In the genomic region with DNA sequence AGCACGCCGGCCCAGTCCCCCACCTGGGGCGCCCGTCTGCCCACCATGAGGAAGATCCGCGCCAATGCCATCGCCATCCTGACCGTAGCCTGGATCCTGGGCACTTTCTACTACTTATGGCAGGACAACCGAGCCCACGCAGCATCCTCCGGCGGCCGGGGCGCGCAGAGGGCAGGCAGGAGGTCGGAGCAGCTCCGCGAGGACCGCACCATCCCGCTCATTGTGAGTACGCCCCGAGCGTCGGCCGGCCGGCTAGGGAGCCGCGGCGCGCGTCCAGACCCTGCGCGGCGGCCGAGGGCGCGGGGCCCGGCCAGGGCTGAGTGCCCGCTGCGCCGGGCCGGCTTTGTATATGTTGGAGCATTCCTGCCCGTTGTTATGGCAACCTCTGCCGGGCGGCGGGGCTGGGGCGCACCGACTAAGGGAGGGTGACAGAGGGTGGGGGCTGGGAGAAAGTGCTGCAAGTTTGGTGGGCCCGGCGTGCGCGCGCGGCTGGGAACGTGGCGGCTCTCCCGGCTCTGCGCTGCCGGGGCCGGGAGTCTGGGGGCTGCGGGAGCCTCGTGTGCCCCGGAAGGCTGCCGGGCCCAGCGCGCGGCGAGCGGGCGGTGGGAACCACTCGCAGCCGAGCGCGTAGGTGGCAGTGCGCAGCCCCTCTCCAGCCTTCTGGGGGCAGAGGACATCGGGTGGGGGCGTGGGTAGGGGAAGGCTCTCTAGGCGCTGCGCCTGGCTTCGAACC, we compare ENCODE assay signal across 8 cellular contexts. TPM values are rescaled to one million over a fixed set of nuclear protein-coding genes. Genes with fewer than 3 reads are reported as not detected.
DNase-seq lines count a peak whose midpoint lies in the region; ATAC-seq, FAIRE-seq and TF ChIP-seq lines count a peak whose summit lies in the region.

No MANE protein-coding gene starts in this region.

- in situ Hi-C loops in brain microvascular endothelial cell (cut with HindIII; ENCODE audit: low pct_ligation_motif_present, low sequenced_read_pairs) = no loop called here

- peaks cover 0 to 15% (median 0%) of the 10 kb centered on the region in 11 experiments; a peak in 4 of 22 replicates for H4K20me1 ChIP-seq in BLaER1 treated with 17β-estradiol and CSF1 and Interleukin-3, amounts not matched to agents 10 nM and 100 nM

- H3K36me3 ChIP-seq in BLaER1 treated with 17β-estradiol and CSF1 and Interleukin-3, amounts not matched to agents 10 nM and 100 nM = no peaks in the 10 kb centered on the region
- H3K36me3 ChIP-seq in HUES48 (ENCODE audit: control insufficient read depth, insufficient read depth, low read length) (no peaks in the 10 kb centered on the region), brain microvascular endothelial cell (replicated peaks) (no peaks in the 10 kb centered on the region), thymus (ENCODE audit: control insufficient read depth, insufficient read depth) (no peaks in the 10 kb centered on the region), small intestine (ENCODE audit: control insufficient read depth in 2 of 2, insufficient read depth in 2 of 2, low read length in 2 of 2) (no peaks in the 10 kb centered on the region)

- H3K27me3 ChIP-seq in BLaER1 treated with 17β-estradiol and CSF1 and Interleukin-3, amounts not matched to agents 10 nM and 100 nM = peaks cover 58 to 76% (median 68%) of the 10 kb centered on the region in 11 experiments
- H3K27me3 ChIP-seq in HUES48 (ENCODE audit: control insufficient read depth, insufficient read depth, low read length) (peaks cover 55% of the 10 kb centered on the region), brain microvascular endothelial cell (replicated peaks) (no peaks in the 10 kb centered on the region), thymus (ENCODE audit: control insufficient read depth, insufficient read depth) (peaks cover 59% of the 10 kb centered on the region), small intestine (ENCODE audit: control insufficient read depth in 2 of 2, insufficient read depth in 2 of 2, low read length in 2 of 2) (peaks cover 0 to 7% of the 10 kb centered on the region in 2 donors)

- H3K9me3 ChIP-seq in BLaER1 treated with 17β-estradiol and CSF1 and Interleukin-3, amounts not matched to agents 10 nM and 100 nM (replicated peaks in 1 of 11) = peaks cover 0 to 12% (median 0%) of the 10 kb centered on the region in 11 experiments; a peak in 3 of 22 replicates
- H3K9me3 ChIP-seq in HUES48 (ENCODE audit: control insufficient read depth, insufficient read depth, low read length) (no peaks in the 10 kb centered on the region; the same call in 1 of the 2 replicates), thymus (ENCODE audit: control insufficient read depth) (no peaks in the 10 kb centered on the region), small intestine (ENCODE audit: control insufficient read depth, low read depth) (no peaks in the 10 kb centered on the region)

- no peak for TF ChIP-seq CTCF in brain microvascular endothelial cell (IDR thresholded peaks at IDR 0.05; ENCODE audit: low read depth, low read length, missing control alignments)

- H3K27ac ChIP-seq in BLaER1 treated with 17β-estradiol and CSF1 and Interleukin-3, amounts not matched to agents 10 nM and 100 nM = no peak overlapping the region
- no peak overlapping the region for H3K27ac ChIP-seq in HUES48 (ENCODE audit: low read depth, low read length)
- no peak overlapping the region for H3K27ac ChIP-seq in brain microvascular endothelial cell
- H3K27ac ChIP-seq in thymus (ENCODE audit: low read depth) = no peak overlapping the region
- no peak overlapping the region for H3K27ac ChIP-seq in small intestine (ENCODE audit: low read depth in 1 of 2, low read length in 1 of 2)

- under 1% methylated on average over 80 of the region's 80 CpGs for WGBS in thymus
- 0 to 1% (median 1%) methylated on average over 71 to 80 of the region's 80 CpGs for WGBS in small intestine, 3 donors

- ATAC-seq in left lobe of liver = peak; percentile 15

- H3K4me2 ChIP-seq in BLaER1 treated with 17β-estradiol and CSF1 and Interleukin-3, amounts not matched to agents 10 nM and 100 nM = peak overlapping the region; percentile 60 to 82 (median 74)

- peak overlapping the region; percentile 38 to 66 (median 52) for H3K4me3 ChIP-seq in BLaER1 treated with 17β-estradiol and CSF1 and Interleukin-3, amounts not matched to agents 10 nM and 100 nM
- H3K4me3 ChIP-seq in HUES48 (ENCODE audit: low read depth, low read length) = peak overlapping the region; percentile 72
- peak overlapping the region; percentile 57 for H3K4me3 ChIP-seq in brain microvascular endothelial cell (ENCODE audit: low read depth, low read length)
- peak overlapping the region; percentile 40 for H3K4me3 ChIP-seq in thymus (ENCODE audit: low read length)
- peak overlapping the region in 1 of 2 donors; percentile 58 for H3K4me3 ChIP-seq in small intestine (ENCODE audit: low read depth in 1 of 2, low read length in 2 of 2)

- H3K4me1 ChIP-seq in BLaER1 treated with 17β-estradiol and CSF1 and Interleukin-3, amounts not matched to agents 10 nM and 100 nM = peaks cover 0 to 14% (median 8%) of the 10 kb centered on the region in 10 experiments; a peak in 8 of 20 replicates
- H3K4me1 ChIP-seq in HUES48 (ENCODE audit: control insufficient read depth, insufficient read depth, low read length) (peaks cover 10% of the 10 kb centered on the region; the same call in 1 of the 2 replicates), thymus (ENCODE audit: control insufficient read depth, insufficient read depth, low read length) (peaks cover 4% of the 10 kb centered on the region), small intestine (ENCODE audit: control insufficient read depth in 2 of 2, insufficient read depth in 1 of 2, low read depth in 1 of 2, low read length in 1 of 2) (peaks cover 0 to 7% of the 10 kb centered on the region in 2 donors)

- H3K9ac ChIP-seq in BLaER1 treated with 17β-estradiol and CSF1 and Interleukin-3, amounts not matched to agents 10 nM and 100 nM = no peak overlapping the region
- H3K9ac ChIP-seq in HUES48 (ENCODE audit: low read depth, low read length) = no peak overlapping the region

- FAIRE-seq in small intestine (lab: Jason Lieb, UNC) = no peak

- peak; percentile 11 for DNase-seq in brain microvascular endothelial cell
- DNase-seq in left lobe of liver (ENCODE audit: low spot score) = no peak
- DNase-seq in AML-193 (lab: John Stamatoyannopoulos, UW) = no peak
- no peak for DNase-seq in small intestine
- no peak for DNase-seq in activated CD8-positive, alpha-beta memory T cell treated with anti-CD3 and anti-CD28 coated beads for 24 hours

RNA-seq across cellular contexts. Expression of a gene that starts 0.5 kb away (rescaled TPM):
- 1.1 TPM for total RNA-seq in left lobe of liver
- polyA plus RNA-seq in thymus (0.91 TPM), small intestine (1 to 10 TPM in 1 of 3 donors, under 1 TPM in 2; 0.45 to 2.4 (median 0.54) TPM)
